Comparison of ENCODE assay signal across 21 cellular contexts in genomic region chr3:162428192-162428591, GRCh38.
DNase-seq lines count a peak whose midpoint lies in the region; ATAC-seq, FAIRE-seq and TF ChIP-seq lines count a peak whose summit lies in the region.
"Had no signal": no experiment of that assay in that cellular context is flagged by ENCODE, and none has a peak within 500 bp of the region (broad histone marks: within the 10 kb centered on the region; RNA-seq: fewer than 3 reads in every experiment).

No MANE protein-coding gene starts in this region.

- H4K5ac ChIP-seq in IMR-90 (ENCODE audit: low read depth, low read length), result no peak overlapping the region

- H3K9me2 ChIP-seq in SU-DHL-6 (replicated peaks; ENCODE audit: insufficient read depth, low read length), result no peaks in the 10 kb centered on the region

- dilution Hi-C loops in IMR-90 (cut with HindIII; ENCODE audit: low sequenced_read_pairs, unreplicated experiment), result no loop called here

- TF ChIP-seq CTCF in A549 (IDR thresholded peaks at IDR 0.05) (no peak), IMR-90 (conservative IDR thresholded peaks at IDR 0.05; ENCODE audit: low read depth, low read length) (no peak), SU-DHL-6 (IDR thresholded peaks at IDR 0.05; ENCODE audit: insufficient read depth, low read length, poor library complexity, severe bottlenecking) (no peak)

- H3K4me3 ChIP-seq in A549, result no peak overlapping the region
- no peak overlapping the region for H3K4me3 ChIP-seq in IMR-90 (ENCODE audit: insufficient read depth, low read depth, low read length)
- H3K4me3 ChIP-seq in SU-DHL-6 (ENCODE audit: insufficient read depth, low read length, poor library complexity, severe bottlenecking), result no peak overlapping the region
- H3K4me3 ChIP-seq: BLaER1 treated with 17β-estradiol and CSF1 and Interleukin-3, amounts not matched to agents 10 nM and 100 nM had no signal

- TF ChIP-seq POLR2A in A549 (IDR thresholded peaks at IDR 0.05; ENCODE audit: low read length) (no peak), IMR-90 (IDR thresholded peaks at IDR 0.05; ENCODE audit: low read depth, low read length) (no peak)

- H3K36me3 ChIP-seq in IMR-90 (ENCODE audit: control insufficient read depth, insufficient read depth, low read length) (no peaks in the 10 kb centered on the region), SU-DHL-6 (ENCODE audit: low read length) (no peaks in the 10 kb centered on the region)
- H3K36me3 ChIP-seq: BLaER1 treated with 17β-estradiol and CSF1 and Interleukin-3, amounts not matched to agents 10 nM and 100 nM had no signal

- H3K14ac ChIP-seq in IMR-90 (replicated peaks; ENCODE audit: low read depth, low read length), result no peak overlapping the region

- FAIRE-seq in A549 (lab: Jason Lieb, UNC), result no peak
- FAIRE-seq: A204.1, D721Med, G401.6, GM12891, GM19239 had no signal

- H3F3A ChIP-seq in SU-DHL-6 (ENCODE audit: insufficient read depth), result no peaks in the 10 kb centered on the region

- H3K4me2 ChIP-seq in A549, result no peak overlapping the region
- no peak overlapping the region for H3K4me2 ChIP-seq in IMR-90 (ENCODE audit: low read depth, low read length)
- H3K4me2 ChIP-seq in SU-DHL-6 (ENCODE audit: low read depth, low read length, poor library complexity, severe bottlenecking), result no peak overlapping the region
- H3K4me2 ChIP-seq: BLaER1 treated with 17β-estradiol and CSF1 and Interleukin-3, amounts not matched to agents 10 nM and 100 nM had no signal

- ATAC-seq in A549 (no peak), IMR-90 (ENCODE audit: low read depth) (no peak), GM21825 (IDR thresholded peaks at IDR 0.05; ENCODE audit: unreplicated experiment) (no peak)
- ATAC-seq: CD8-positive, alpha-beta T cell had no signal

- H3K79me1 ChIP-seq in IMR-90 (ENCODE audit: low read depth in 1 of 2, low read length in 2 of 2), result no peaks in the 10 kb centered on the region

- H4K8ac ChIP-seq in IMR-90 (ENCODE audit: low read depth in 2 of 2, low read length in 2 of 2), result no peak overlapping the region

- no peaks in the 10 kb centered on the region for H3K27me3 ChIP-seq in IMR-90 (ENCODE audit: control insufficient read depth, insufficient read depth, low read length)
- no peaks in the 10 kb centered on the region for H3K27me3 ChIP-seq in SU-DHL-6 (ENCODE audit: low read length)
- H3K27me3 ChIP-seq: BLaER1 treated with 17β-estradiol and CSF1 and Interleukin-3, amounts not matched to agents 10 nM and 100 nM had no signal

- H3K9me3 ChIP-seq in A549, result no peaks in the 10 kb centered on the region
- no peaks in the 10 kb centered on the region for H3K9me3 ChIP-seq in IMR-90 (ENCODE audit: control insufficient read depth, insufficient read depth, low read length)
- no peaks in the 10 kb centered on the region for H3K9me3 ChIP-seq in SU-DHL-6 (ENCODE audit: insufficient read depth, low read length)
- H3K9me3 ChIP-seq: BLaER1 treated with 17β-estradiol and CSF1 and Interleukin-3, amounts not matched to agents 10 nM and 100 nM; Caco-2 had no signal

- DNase-seq in A549 (ENCODE audit: low read depth in 1 of 2, low spot score in 1 of 2) (no peak), IMR-90 (no peak), SIG-M5 treated with dmso at 0.1 percent for 504 hours (lab: John Stamatoyannopoulos, UW; ENCODE audit: unreplicated experiment) (no peak), posterior vena cava (ENCODE audit: low spot score) (no peak)
- DNase-seq: 8988T; AML-193; Caco-2; Calu3; CD4-positive, alpha-beta T cell; CD8-positive, alpha-beta T cell; DMS79 treated with DMSO at 0.1 percent for 48 hours; GF-D8 had no signal

- H3K4me1 ChIP-seq in A549, result no peaks in the 10 kb centered on the region
- H3K4me1 ChIP-seq in IMR-90 (ENCODE audit: control insufficient read depth, insufficient read depth, low read length), result no peaks in the 10 kb centered on the region
- H3K4me1 ChIP-seq: BLaER1 treated with 17β-estradiol and CSF1 and Interleukin-3, amounts not matched to agents 10 nM and 100 nM; Caco-2 had no signal

- WGBS in A549 (ENCODE audit: missing lambda C conversion rate), result 21% methylated on average over 2 of the region's 2 CpGs
- WGBS in IMR-90 (ENCODE audit: extremely low coverage in 2 of 2, insufficient read length in 1 of 2), 2 experiments, result no CpG with 5 or more reads among the region's 2 CpGs

- intact Hi-C loops in IMR-90 (cut with micrococcal nuclease), result loop anchor here (10.0 kb wide), 1 partner anchor 53 kb away; no protein-coding TSS in a partner anchor
- intact Hi-C loops in posterior vena cava (cut with DNase I), result no loop called here

- H4K91ac ChIP-seq in IMR-90 (ENCODE audit: insufficient read depth, low read depth, low read length), result no peak overlapping the region

- no peaks in the 10 kb centered on the region for H3K9me1 ChIP-seq in IMR-90 (ENCODE audit: insufficient read depth, low read length)

- H3K18ac ChIP-seq in IMR-90 (ENCODE audit: low read depth, low read length), result no peak overlapping the region

- H2BK120ac ChIP-seq in IMR-90 (ENCODE audit: low read depth, low read length), result no peak overlapping the region

- CTCF ChIA-PET in A549 (lab: Yijun Ruan, JAX), result no interaction called here
- CTCF ChIA-PET in IMR-90 (lab: Yijun Ruan, JAX), result no interaction called here

- no peak overlapping the region for H3K4ac ChIP-seq in IMR-90 (ENCODE audit: low read depth, low read length)

- in situ Hi-C loops in IMR-90 (cut with MboI; ENCODE audit: low sequenced_read_pairs), result no loop called here

- TF ChIP-seq RAD21 in A549 (conservative IDR thresholded peaks at IDR 0.05 in 1 of 2, IDR thresholded peaks at IDR 0.05 in 1 of 2), result no peak
- TF ChIP-seq RAD21 in IMR-90 (IDR thresholded peaks at IDR 0.05; ENCODE audit: low read length), result no peak

- H3K27ac ChIP-seq in A549 (no peak overlapping the region), IMR-90 (ENCODE audit: insufficient read depth, low read length) (no peak overlapping the region), SU-DHL-6 (ENCODE audit: low read depth, low read length) (no peak overlapping the region)
- H3K27ac ChIP-seq: BLaER1 treated with 17β-estradiol and CSF1 and Interleukin-3, amounts not matched to agents 10 nM and 100 nM; C4-2B had no signal

- BruUV-seq in IMR-90 (replicated peaks; lab: Mats Ljungman, UMichigan), result no TSS peak

- no peak overlapping the region for H2BK5ac ChIP-seq in IMR-90 (ENCODE audit: low read depth, low read length, poor library complexity, severe bottlenecking)

- H2AK9ac ChIP-seq in IMR-90 (replicated peaks; ENCODE audit: low read depth, low read length, poor library complexity), result no peak overlapping the region

- no peak overlapping the region for H2BK20ac ChIP-seq in IMR-90 (ENCODE audit: low read depth, low read length)

- H4K20me1 ChIP-seq in IMR-90 (ENCODE audit: insufficient read depth, low read length) (no peaks in the 10 kb centered on the region), SU-DHL-6 (ENCODE audit: low read depth, low read length) (no peaks in the 10 kb centered on the region)
- H4K20me1 ChIP-seq: BLaER1 treated with 17β-estradiol and CSF1 and Interleukin-3, amounts not matched to agents 10 nM and 100 nM had no signal

- no peak overlapping the region for H2AK5ac ChIP-seq in IMR-90 (ENCODE audit: low read depth, low read length)

- TF ChIP-seq EP300 in A549 (IDR thresholded peaks at IDR 0.05), result no peak

- H3K9ac ChIP-seq in IMR-90 (ENCODE audit: low read depth, low read length) (no peak overlapping the region), SU-DHL-6 (ENCODE audit: low read length) (no peak overlapping the region)
- H3K9ac ChIP-seq: BLaER1 treated with 17β-estradiol and CSF1 and Interleukin-3, amounts not matched to agents 10 nM and 100 nM had no signal

- H2AFZ ChIP-seq in IMR-90 (replicated peaks; ENCODE audit: low read length, poor library complexity), result no peak overlapping the region
- peak overlapping the region; percentile 55 for H2AFZ ChIP-seq in SU-DHL-6 (ENCODE audit: low read depth, low read length, severe bottlenecking)

- no peaks in the 10 kb centered on the region for H3K79me2 ChIP-seq in SU-DHL-6 (ENCODE audit: insufficient read depth, low read length)

- POLR2A ChIA-PET in A549 (lab: Yijun Ruan, JAX) (no interaction called here), IMR-90 (lab: Charles Lee; ENCODE audit: unreplicated experiment) (no interaction called here)

- no peak overlapping the region for H2BK15ac ChIP-seq in IMR-90 (ENCODE audit: low read depth, low read length)

- H3K23ac ChIP-seq in IMR-90 (ENCODE audit: low read depth, low read length), result no peak overlapping the region

- H3K56ac ChIP-seq in IMR-90 (ENCODE audit: extremely low read depth, insufficient read depth, low read length), result no peak overlapping the region

TF ChIP-seq in A549, 52 proteins besides CTCF, POLR2A, EP300 and RAD21:
- no peak for TF ChIP-seq CBX8 (IDR thresholded peaks at IDR 0.05)
- peak; percentile 87 for TF ChIP-seq MAFK (IDR thresholded peaks at IDR 0.05; ENCODE audit: partially characterized antibody)
TF ChIP-seq in A549: peak in this region for 1.

TF ChIP-seq in IMR-90, 13 proteins besides CTCF, POLR2A, EP300 and RAD21:
- TF ChIP-seq CHD1 (IDR thresholded peaks at IDR 0.05; ENCODE audit: low read depth, low read length) (no peak), MAFK (IDR thresholded peaks at IDR 0.05; ENCODE audit: low read depth, low read length) (peak; percentile 79)
TF ChIP-seq in IMR-90: peak in this region for 1.
